ENCODE assay signal across 1 cellular context in genomic region chr5:139341689-139342422, GRCh38.
TF ChIP-seq lines count a peak whose summit lies in the region.

PAIP2 (plus strand) TSS chr5:139341854; CDS start chr5:139363785, 21,931 bp downstream.

TF ChIP-seq in K562, 482 proteins besides CTCF, POLR2A, EP300 and RAD21 (continued from another document and continues in another):
- TF ChIP-seq ZNF134 (CRISPR knock-in tag; conservative IDR thresholded peaks at IDR 0.05), result no peak
- no peak for TF ChIP-seq PREB (CRISPR knock-in tag; IDR thresholded peaks at IDR 0.05)
- TF ChIP-seq FOXJ3 (CRISPR knock-in tag; IDR thresholded peaks at IDR 0.05), result no peak
- peak; percentile 65 to 76 for TF ChIP-seq AFF1 (IDR thresholded peaks at IDR 0.05; ENCODE audit: low read depth in 1 of 2, partially characterized antibody in 2 of 2)
- no peak for TF ChIP-seq ZNF436 (CRISPR knock-in tag; IDR thresholded peaks at IDR 0.05)
- peak; percentile 71 for TF ChIP-seq ETS1 (conservative IDR thresholded peaks at IDR 0.05; ENCODE audit: control insufficient read depth, low read depth, low read length)
- TF ChIP-seq ZNF449 (CRISPR knock-in tag; IDR thresholded peaks at IDR 0.05), result no peak
- no peak for TF ChIP-seq E2F5 (CRISPR knock-in tag; IDR thresholded peaks at IDR 0.05)
- peak; percentile 81 for TF ChIP-seq L3MBTL2 (IDR thresholded peaks at IDR 0.05)
- no peak for TF ChIP-seq ZNF57 (CRISPR knock-in tag; IDR thresholded peaks at IDR 0.05)
- TF ChIP-seq RB1 (IDR thresholded peaks at IDR 0.05; ENCODE audit: low read depth), result peak; percentile 87; the same call in 1 of the 2 replicates
- TF ChIP-seq HMG20A (CRISPR knock-in tag; conservative IDR thresholded peaks at IDR 0.05), result no peak
- peak; percentile 90 for TF ChIP-seq MYC (IDR thresholded peaks at IDR 0.05; ENCODE audit: low read depth, low read length)
- 0 out of 2 replicates have a peak, but pooled peaks have one; percentile 39 for TF ChIP-seq MYC (CRISPR knock-in tag; IDR thresholded peaks at IDR 0.05; ENCODE audit: borderline replicate concordance, low read depth)
- no peak for TF ChIP-seq ZNF785 (CRISPR knock-in tag; IDR thresholded peaks at IDR 0.05)
- TF ChIP-seq ZNF197 (CRISPR knock-in tag; IDR thresholded peaks at IDR 0.05; ENCODE audit: low read depth), result peak; percentile 54; the same call in 1 of the 2 replicates
- TF ChIP-seq BRCA1 (IDR thresholded peaks at IDR 0.05), result no peak
- no peak for TF ChIP-seq BRCA1 (CRISPR knock-in tag; IDR thresholded peaks at IDR 0.05)
- TF ChIP-seq ZNF75A (CRISPR knock-in tag; IDR thresholded peaks at IDR 0.05), result no peak
- no peak for TF ChIP-seq MTA2 (IDR thresholded peaks at IDR 0.05; ENCODE audit: low read depth)
- TF ChIP-seq ZFP1 (CRISPR knock-in tag; IDR thresholded peaks at IDR 0.05), result no peak
- 0 out of 2 replicates have a peak, but pooled peaks have one; percentile 14 for TF ChIP-seq GMEB1 (CRISPR knock-in tag; IDR thresholded peaks at IDR 0.05)
- peak; percentile 91 for TF ChIP-seq TFAP4 (CRISPR knock-in tag; IDR thresholded peaks at IDR 0.05; ENCODE audit: borderline replicate concordance)
- peak; percentile 62; the same call in 1 of the 2 replicates for TF ChIP-seq CREB3L1 (IDR thresholded peaks at IDR 0.05; ENCODE audit: borderline replicate concordance, low read depth)
- TF ChIP-seq KLF10 (CRISPR knock-in tag; IDR thresholded peaks at IDR 0.05), result no peak
- no peak for TF ChIP-seq ZSCAN29 (IDR thresholded peaks at IDR 0.05)
- no peak for TF ChIP-seq JUNB (CRISPR knock-in tag; conservative IDR thresholded peaks at IDR 0.05)
- TF ChIP-seq E2F3 (CRISPR knock-in tag; IDR thresholded peaks at IDR 0.05), result no peak
- TF ChIP-seq ZBTB1 (CRISPR knock-in tag; IDR thresholded peaks at IDR 0.05; ENCODE audit: borderline replicate concordance, low read depth), result no peak
- TF ChIP-seq ZNF79 (CRISPR knock-in tag; IDR thresholded peaks at IDR 0.05; ENCODE audit: low read depth), result no peak
- peak; percentile 62; the same call in 1 of the 2 replicates for TF ChIP-seq ZNF395 (CRISPR knock-in tag; IDR thresholded peaks at IDR 0.05)
- 0 out of 2 replicates have a peak, but pooled peaks have one; percentile 39 for TF ChIP-seq CREB3 (tag; conservative IDR thresholded peaks at IDR 0.05; ENCODE audit: low read depth)
- TF ChIP-seq ZNF232 (CRISPR knock-in tag; IDR thresholded peaks at IDR 0.05), result no peak
- 0 out of 2 replicates have a peak, but pooled peaks have one; percentile 31 for TF ChIP-seq ATF1 (CRISPR knock-in tag; IDR thresholded peaks at IDR 0.05)
- peak; percentile 93 for TF ChIP-seq ATF1 (tag; IDR thresholded peaks at IDR 0.05)
- TF ChIP-seq CCAR2 (IDR thresholded peaks at IDR 0.05; ENCODE audit: low read depth, low read length), result no peak
- no peak for TF ChIP-seq ZNF224 (CRISPR knock-in tag; IDR thresholded peaks at IDR 0.05)
- TF ChIP-seq ZBTB11 (CRISPR knock-in tag; IDR thresholded peaks at IDR 0.05), result peak in 1 of 3 experiments; percentile 68; a peak in 3 of 6 replicates
- peak; percentile 99 for TF ChIP-seq ETV5 (CRISPR knock-in tag; IDR thresholded peaks at IDR 0.05; ENCODE audit: low read depth)
- no peak for TF ChIP-seq PYGO2 (tag; IDR thresholded peaks at IDR 0.05)
- TF ChIP-seq EP400 (IDR thresholded peaks at IDR 0.05), result peak; percentile 94
- no peak for TF ChIP-seq STAG1 (CRISPR knock-in tag; IDR thresholded peaks at IDR 0.05; ENCODE audit: borderline replicate concordance)
- no peak; a peak in 1 of 4 replicates for TF ChIP-seq FOXA3 (CRISPR knock-in tag; conservative IDR thresholded peaks at IDR 0.05 in 1 of 2, IDR thresholded peaks at IDR 0.05 in 1 of 2)
- no peak for TF ChIP-seq EWSR1 (IDR thresholded peaks at IDR 0.05; ENCODE audit: borderline replicate concordance, low read depth, partially characterized antibody)
